ENCODE assay signal across 7 cellular contexts in the genomic region with DNA sequence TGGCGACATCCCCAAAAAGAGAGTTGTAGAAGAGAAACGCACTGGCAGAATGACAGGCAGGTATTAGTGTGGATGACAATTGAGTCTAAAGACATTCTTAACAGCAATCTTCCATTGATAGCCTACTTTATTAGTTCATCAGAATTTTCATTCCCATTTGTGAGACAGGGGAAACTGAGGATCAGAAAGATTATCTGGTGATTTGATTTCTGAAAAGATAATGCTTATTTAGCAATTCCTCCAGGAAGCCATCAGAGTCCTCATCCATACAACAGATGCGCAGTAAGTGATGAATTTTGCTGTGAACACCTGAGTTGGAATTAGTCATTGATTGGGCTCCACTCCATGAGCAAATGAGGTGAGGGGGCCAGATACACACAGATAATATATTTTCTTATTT.
"Had no signal": no experiment of that assay in that cellular context is flagged by ENCODE, and none has a peak within 500 bp of the region (broad histone marks: within the 10 kb centered on the region; RNA-seq: fewer than 3 reads in every experiment).

No MANE protein-coding gene starts in this region.

- H3K4me3 Mint-ChIP-seq: GM23338, H9, IgD-negative memory B cell had no signal

- H3K4me3 ChIP-seq: GM23338 had no signal

- FAIRE-seq: H1, H54 had no signal

- H3K4me2 ChIP-seq: GM23338 had no signal

- DNase-seq: H9, HCEC 1CT, KG1 had no signal

- H3K27ac Mint-ChIP-seq: GM23338, H9 had no signal

- H2AFZ ChIP-seq: GM23338 had no signal

- H3K9me3 Mint-ChIP-seq: GM23338, IgD-negative memory B cell had no signal
